Comparison of ENCODE assay signal across 14 cellular contexts in the genomic region with DNA sequence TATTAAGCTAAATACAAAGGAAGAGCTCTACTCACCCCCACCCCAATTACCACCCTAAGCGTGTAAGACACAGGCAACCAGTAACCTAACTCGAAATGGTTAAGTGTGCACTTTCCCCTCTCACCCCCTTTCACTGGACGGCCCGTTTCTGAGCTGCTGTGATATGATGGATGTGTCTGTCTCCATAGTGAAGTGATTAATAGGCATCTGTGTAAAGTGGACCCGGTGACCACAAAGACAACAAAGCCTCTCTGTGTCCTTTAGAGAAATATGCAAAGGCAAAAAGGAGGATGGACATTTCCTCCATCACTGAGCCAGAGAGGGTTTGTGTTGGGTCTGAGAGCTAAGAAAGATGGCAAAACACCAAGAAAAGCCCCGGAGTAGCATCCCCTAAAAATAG.
DNase-seq lines count a peak whose midpoint lies in the region; ATAC-seq, FAIRE-seq and TF ChIP-seq lines count a peak whose summit lies in the region.
"Had no signal": no experiment of that assay in that cellular context is flagged by ENCODE, and none has a peak within 500 bp of the region (broad histone marks: within the 10 kb centered on the region; RNA-seq: fewer than 3 reads in every experiment).

No MANE protein-coding gene starts in this region.

- TF ChIP-seq CTCF in GM12878 (IDR thresholded peaks at IDR 0.05 in 2 of 3, conservative IDR thresholded peaks at IDR 0.05 in 1 of 3; ENCODE audit: control insufficient read depth in 2 of 3, extremely low read depth in 1 of 3, insufficient read depth in 1 of 3, low read depth in 3 of 3, low read length in 3 of 3) (no peak), GM20000 (IDR thresholded peaks at IDR 0.05; ENCODE audit: extremely low read depth, missing control alignments) (no peak), RWPE1 (conservative IDR thresholded peaks at IDR 0.05; ENCODE audit: low read depth) (no peak)

- H3K9me3 ChIP-seq in GM12878 (replicated peaks; ENCODE audit: control insufficient read depth, insufficient read depth, low read length) = no peaks in the 10 kb centered on the region

- WGBS in GM12878 (ENCODE audit: insufficient coverage, insufficient replicate concordance, low lambda C conversion rate, missing lambda C conversion rate) = 68% methylated on average over 6 of the region's 6 CpGs

- no peaks in the 10 kb centered on the region for H3K36me3 ChIP-seq in GM12878 (ENCODE audit: control insufficient read depth in 2 of 2, insufficient read depth in 2 of 2, low read length in 1 of 2)

- FAIRE-seq in GM12878 (lab: Jason Lieb, UNC) = no peak
- FAIRE-seq: H54, HTR-8/SVneo had no signal

- peaks cover 14 to 28% (median 14%) of the 10 kb centered on the region in 3 donors for H3K4me1 Mint-ChIP-seq in naive B cell

- RAD21 ChIA-PET in GM12878 (lab: Charles Lee; ENCODE audit: unreplicated experiment) = interaction anchor here (0.8 to 2.1 kb wide), 4 partner anchors 12 to 95 kb away, joined by 3 to 14 read pairs (median 6); no protein-coding TSS in a partner anchor

- H3K27me3 ChIP-seq in GM12878 (replicated peaks in 1 of 2; ENCODE audit: control insufficient read depth in 2 of 2, insufficient read depth in 2 of 2, low read length in 1 of 2) = no peaks in the 10 kb centered on the region

- peak; percentile 2 for ATAC-seq in HG03139 (IDR thresholded peaks at IDR 0.05; ENCODE audit: unreplicated experiment)
- ATAC-seq in GM12878 = peak; percentile 37
- no peak for ATAC-seq in naive B cell (ENCODE audit: low read depth in 2 of 2)
- no peak for ATAC-seq in activated naive CD4-positive, alpha-beta T cell treated with anti-CD3 and anti-CD28 coated beads, Interleukin-2, amount 50 U/mL, for 72 hours

- peaks cover 0 to 21% of the 10 kb centered on the region in 2 donors for H3K36me3 Mint-ChIP-seq in naive B cell
- H3K36me3 Mint-ChIP-seq in activated naive CD4-positive, alpha-beta T cell treated with anti-CD3 and anti-CD28 coated beads, Interleukin-2, amount 50 U/mL, for 72 hours = peaks cover 0 to 19% of the 10 kb centered on the region in 2 donors

- no peak for TF ChIP-seq RAD21 in GM12878 (IDR thresholded peaks at IDR 0.05; ENCODE audit: insufficient read depth, low read depth, low read length)

- H3K4me2 ChIP-seq in GM12878 (ENCODE audit: control insufficient read depth, insufficient read depth) = peak overlapping the region; percentile 67; the same call in 1 of the 2 replicates

- no peak for TF ChIP-seq POLR2A in GM12878 (IDR thresholded peaks at IDR 0.05; ENCODE audit: low read depth, low read length)

- no peak overlapping the region for H3K4me3 ChIP-seq in GM12878

- H4K20me1 ChIP-seq in GM12878 (ENCODE audit: control insufficient read depth, insufficient read depth) = no peaks in the 10 kb centered on the region

- H3K9me3 Mint-ChIP-seq in naive B cell = no peaks in the 10 kb centered on the region
- no peaks in the 10 kb centered on the region for H3K9me3 Mint-ChIP-seq in activated naive CD4-positive, alpha-beta T cell treated with anti-CD3 and anti-CD28 coated beads, Interleukin-2, amount 50 U/mL, for 72 hours
- H3K9me3 Mint-ChIP-seq: activated T-helper 2 cell treated with anti-CD3 and anti-CD28 coated beads, Interferon-gamma antibody, Interleukin-2, Interleukin-4, amounts not matched to agents 10 μg/mL and 5 μg/mL and 100 μg/mL, durations not matched to agents 14 hours and 24 hours and 36 hours; dendritic cell treated with granulocyte-macrophage colony-stimulating factor and Interleukin-4, amounts not matched to agents 40 ng/mL and 50 ng/mL, for 4 days had no signal

- SMC1A ChIA-PET in GM12878 (lab: Charles Lee; ENCODE audit: uncharacterized antibody, unreplicated experiment) = interaction anchor here (0.9 to 4.5 kb wide), 13 partner anchors 9 to 320 kb away, joined by 3 to 25 read pairs (median 5); no protein-coding TSS in a partner anchor

- H3K9ac ChIP-seq in GM12878 (ENCODE audit: control insufficient read depth, insufficient read depth, low read length) = no peak overlapping the region

- H3K79me2 ChIP-seq in GM12878 (ENCODE audit: control insufficient read depth, insufficient read depth, low read length) = no peaks in the 10 kb centered on the region

- H3K4me3 Mint-ChIP-seq in naive B cell = peak overlapping the region in 6 of 8 donors; percentile 14 to 48 (median 20)

- intact Hi-C loops in GM12878 (cut with micrococcal nuclease; ENCODE audit: unreplicated experiment) = loop anchor here (10.0 kb wide), 2 partner anchors 179 to 319 kb away; no protein-coding TSS in a partner anchor

- POLR2A ChIA-PET in GM12878 (lab: Charles Lee) = interaction anchor here (0.6 to 1.5 kb wide), 4 partner anchors 12 to 95 kb away, joined by 3 to 9 read pairs (median 4); no protein-coding TSS in a partner anchor
- POLR2A ChIA-PET in RWPE1 (lab: Yijun Ruan, JAX; ENCODE audit: low non-redundant PET) = no interaction called here

- DNase-seq in COLO829 (ENCODE audit: low spot score) (peak; percentile 88), GM12878 (ENCODE audit: low read depth, low spot score) (no peak), naive B cell (no peak), NCI-H1694 treated with DMSO at 0.1 percent for 48 hours (lab: John Stamatoyannopoulos, UW) (no peak), GM20000 (ENCODE audit: low spot score) (no peak), RWPE1 (ENCODE audit: low spot score) (no peak)
- no peak for DNase-seq in activated naive CD4-positive, alpha-beta T cell treated with anti-CD3 and anti-CD28 coated beads, Interleukin-2, amount 50 U/mL, for 72 hours (ENCODE audit: low spot score in 2 of 2)
- DNase-seq: NCI-H446 treated with DMSO at 0.1 percent for 48 hours, posterior cingulate gyrus had no signal

- CTCF ChIA-PET in GM12878 (lab: Yijun Ruan, JAX) (interaction anchor here (0.8 to 2.4 kb wide), 4 partner anchors 81 to 317 kb away, joined by 3 to 6 read pairs (median 3); no protein-coding TSS in a partner anchor), RWPE1 (lab: Yijun Ruan, JAX) (no interaction called here)

- BruUV-seq in GM12878 (replicated peaks; lab: Mats Ljungman, UMichigan) = no TSS peak

- no peak overlapping the region for H2AFZ ChIP-seq in GM12878 (ENCODE audit: control insufficient read depth, low read depth, low read length)

- H3K27ac ChIP-seq in GM12878 (ENCODE audit: control insufficient read depth, insufficient read depth) = no peak overlapping the region
- no peak overlapping the region for H3K27ac ChIP-seq in RWPE1

- peaks cover 10% of the 10 kb centered on the region for H3K4me1 ChIP-seq in GM12878 (ENCODE audit: control insufficient read depth, insufficient read depth, low read length)

- peak overlapping the region in 4 of 6 donors; percentile 3 to 78 (median 26) for H3K27ac Mint-ChIP-seq in naive B cell
- H3K27ac Mint-ChIP-seq in activated naive CD4-positive, alpha-beta T cell treated with anti-CD3 and anti-CD28 coated beads, Interleukin-2, amount 50 U/mL, for 72 hours = no peak overlapping the region
- H3K27ac Mint-ChIP-seq: activated T-helper 2 cell treated with anti-CD3 and anti-CD28 coated beads, Interferon-gamma antibody, Interleukin-2, Interleukin-4, amounts not matched to agents 10 μg/mL and 5 μg/mL and 100 μg/mL, durations not matched to agents 14 hours and 24 hours and 36 hours; dendritic cell treated with granulocyte-macrophage colony-stimulating factor and Interleukin-4, amounts not matched to agents 40 ng/mL and 50 ng/mL, for 4 days had no signal

- H3K27me3 Mint-ChIP-seq in naive B cell = no peaks in the 10 kb centered on the region
- H3K27me3 Mint-ChIP-seq: dendritic cell treated with granulocyte-macrophage colony-stimulating factor and Interleukin-4, amounts not matched to agents 40 ng/mL and 50 ng/mL, for 4 days had no signal

- no peak for TF ChIP-seq EP300 in GM12878 (IDR thresholded peaks at IDR 0.05; ENCODE audit: borderline replicate concordance in 1 of 2, control insufficient read depth in 1 of 2, low read depth in 2 of 2, low read length in 2 of 2)

- in situ Hi-C loops in GM12878 (cut with MboI) = no loop called here

TF ChIP-seq in GM12878, 131 proteins besides CTCF, POLR2A, EP300 and RAD21:
- TF ChIP-seq PKNOX1 (IDR thresholded peaks at IDR 0.05) = peak; percentile 63
- TF ChIP-seq USF2 (IDR thresholded peaks at IDR 0.05; ENCODE audit: borderline replicate concordance, low read depth, low read length) = no peak

Comparison
In these comparisons a context has a peak if more than half of its experiments do, and no peak if none do; other contexts are left out.
1. ATAC-seq: peak in HG03139 (single experiment) and GM12878 (single experiment); none in naive B cell (0 of 2) and activated naive CD4-positive, alpha-beta T cell treated with anti-CD3 and anti-CD28 coated beads, Interleukin-2, amount 50 U/mL, for 72 hours (0 of 2).
2. H3K27ac Mint-ChIP-seq: peak in naive B cell (4 of 6); none in activated naive CD4-positive, alpha-beta T cell treated with anti-CD3 and anti-CD28 coated beads, Interleukin-2, amount 50 U/mL, for 72 hours (0 of 2).